ENCODE assay signal across 13 cellular contexts in the genomic region with DNA sequence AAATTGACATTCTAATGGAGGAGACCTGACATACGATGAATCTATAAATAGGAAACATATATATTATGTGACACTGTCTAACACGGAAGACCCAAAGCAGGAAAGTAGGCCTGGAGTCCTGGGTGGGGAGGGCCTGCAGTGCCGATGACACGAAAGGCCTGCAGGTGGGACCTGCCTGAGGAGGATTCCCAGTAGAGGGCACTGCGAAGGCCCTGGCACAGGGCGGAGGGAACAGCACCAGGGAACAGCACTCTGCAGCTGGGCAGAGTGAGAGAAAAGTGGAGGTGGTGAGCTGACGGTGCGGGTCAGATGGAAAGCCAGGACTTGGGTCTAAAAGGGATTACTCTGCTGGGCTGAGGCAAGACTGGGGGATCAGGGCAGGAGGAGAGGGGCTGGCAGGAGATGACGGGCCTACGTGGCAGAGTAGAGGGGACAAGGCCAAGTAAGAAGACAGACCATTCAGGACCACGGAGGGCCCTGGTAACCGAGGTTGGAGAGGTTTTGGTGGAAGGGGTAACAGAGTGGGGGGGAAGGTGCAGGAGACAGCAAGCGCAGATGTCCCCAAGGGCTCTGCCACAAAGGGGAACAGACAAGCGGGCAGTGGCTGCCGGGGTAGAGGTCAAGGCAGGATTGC. TPM values are rescaled to one million over a fixed set of nuclear protein-coding genes. Genes with fewer than 3 reads are reported as not detected.
DNase-seq lines count a peak whose midpoint lies in the region; ATAC-seq, FAIRE-seq and TF ChIP-seq lines count a peak whose summit lies in the region.
"Had no signal": no experiment of that assay in that cellular context is flagged by ENCODE, and none has a peak within 500 bp of the region (broad histone marks: within the 10 kb centered on the region; RNA-seq: fewer than 3 reads in every experiment).

No MANE protein-coding gene starts in this region.

- intact Hi-C loops in activated CD4-positive, alpha-beta T cell treated with anti-CD3 and anti-CD28 coated beads, Interleukin-2, amount 10 ng/mL, durations not matched to agents 24 days and 14 days (cut with micrococcal nuclease) = loop anchor here (10.0 kb wide), 2 partner anchors 245 to 835 kb away; a partner anchor contains a TSS
- intact Hi-C loops in pancreas (cut with DNase I) = no loop called here

- no peaks in the 10 kb centered on the region for H3K4me1 Mint-ChIP-seq in activated CD4-positive, alpha-beta T cell treated with anti-CD3 and anti-CD28 coated beads, Interleukin-2, amount 10 ng/mL, durations not matched to agents 24 days and 14 days
- H3K4me1 Mint-ChIP-seq in endodermal cell = no peaks in the 10 kb centered on the region

- no peak for FAIRE-seq in pancreas (lab: Jason Lieb, UNC)
- FAIRE-seq: endometrium had no signal

- peaks cover 69% of the 10 kb centered on the region for H3K36me3 Mint-ChIP-seq in activated CD4-positive, alpha-beta T cell treated with anti-CD3 and anti-CD28 coated beads, Interleukin-2, amount 10 ng/mL, durations not matched to agents 24 days and 14 days (ENCODE audit: low read depth)
- H3K36me3 Mint-ChIP-seq in endodermal cell (ENCODE audit: low read depth) = peaks cover 83% of the 10 kb centered on the region

- H3K4me3 ChIP-seq in endodermal cell (ENCODE audit: low read length) = no peak overlapping the region
- H3K4me3 ChIP-seq in pancreas = no peak overlapping the region

- H3K27ac ChIP-seq in endodermal cell (ENCODE audit: low read depth, low read length) = no peak overlapping the region
- H3K27ac ChIP-seq in pancreas = no peak overlapping the region

- no peaks in the 10 kb centered on the region for H3K27me3 Mint-ChIP-seq in activated CD4-positive, alpha-beta T cell treated with anti-CD3 and anti-CD28 coated beads, Interleukin-2, amount 10 ng/mL, durations not matched to agents 24 days and 14 days
- H3K27me3 Mint-ChIP-seq in endodermal cell (ENCODE audit: insufficient read depth) = no peaks in the 10 kb centered on the region

- H3K4me1 ChIP-seq in endodermal cell (ENCODE audit: control insufficient read depth, insufficient read depth, low read length) (no peaks in the 10 kb centered on the region), pancreas (no peaks in the 10 kb centered on the region)

- ATAC-seq in pancreas = peak; percentile 24 to 78 (median 60)

- TF ChIP-seq CTCF in endodermal cell (conservative IDR thresholded peaks at IDR 0.05) (peak; percentile 69), pancreas (IDR thresholded peaks at IDR 0.05) (no peak)

- no peaks in the 10 kb centered on the region for H3K9me3 Mint-ChIP-seq in activated CD4-positive, alpha-beta T cell treated with anti-CD3 and anti-CD28 coated beads, Interleukin-2, amount 10 ng/mL, durations not matched to agents 24 days and 14 days
- no peaks in the 10 kb centered on the region for H3K9me3 Mint-ChIP-seq in endodermal cell
- H3K9me3 Mint-ChIP-seq: T-helper 1 cell treated with Interleukin-12 subunit alpha and Interleukin-12 subunit beta and Interleukin-4 antibody, amounts not matched to agents 30 μg/mL and 1 μg/mL, for 36 hours had no signal

- peak; percentile 58 for DNase-seq in activated CD4-positive, alpha-beta T cell treated with anti-CD3 and anti-CD28 coated beads, Interleukin-2, amount 10 ng/mL, durations not matched to agents 24 days and 14 days
- DNase-seq in activated CD4-positive, alpha-beta T cell treated with anti-CD3 and anti-CD28 coated beads, Interleukin-2, amount 50 U/mL, for 48 hours = no peak
- DNase-seq in NCI-H460 (ENCODE audit: extremely low read depth, low read depth) (peak; percentile 19), endodermal cell (peak; percentile 78), pancreas (peak in 1 of 6 donors; percentile 37), NCI-H748 treated with DMSO at 0.1 percent for 48 hours (lab: John Stamatoyannopoulos, UW) (no peak), NCI-H2171 (lab: John Stamatoyannopoulos, UW) (no peak)
- no peak for DNase-seq in stimulated activated CD4-positive, alpha-beta T cell treated with anti-CD3 and anti-CD28 coated beads, Interleukin-4, amount 100 ng/mL, for 24 hours
- DNase-seq: activated gamma-delta T cell; NCI-H2171 treated with DMSO at 0.1 percent for 48 hours; stimulated activated naive CD4-positive, alpha-beta T cell treated with Interleukin-2 at 50 U/mL for 16 hours had no signal

- H3K27me3 ChIP-seq in endodermal cell (ENCODE audit: control insufficient read depth, insufficient read depth, low read length, poor library complexity, severe bottlenecking) = no peaks in the 10 kb centered on the region
- no peaks in the 10 kb centered on the region for H3K27me3 ChIP-seq in pancreas

- H3K9me3 ChIP-seq in endodermal cell (ENCODE audit: control insufficient read depth, low read length) = peaks cover 4% of the 10 kb centered on the region
- H3K9me3 ChIP-seq in pancreas = no peaks in the 10 kb centered on the region

- H3K27ac Mint-ChIP-seq in activated CD4-positive, alpha-beta T cell treated with anti-CD3 and anti-CD28 coated beads, Interleukin-2, amount 10 ng/mL, durations not matched to agents 24 days and 14 days = no peak overlapping the region
- H3K27ac Mint-ChIP-seq in endodermal cell = no peak overlapping the region
- H3K27ac Mint-ChIP-seq: T-helper 1 cell treated with Interleukin-12 subunit alpha and Interleukin-12 subunit beta and Interleukin-4 antibody, amounts not matched to agents 30 μg/mL and 1 μg/mL, for 36 hours had no signal

- H3K36me3 ChIP-seq in endodermal cell (ENCODE audit: control insufficient read depth, insufficient read depth, low read length) (peaks cover 84% of the 10 kb centered on the region), pancreas (peaks cover 0 to 43% (median 19%) of the 10 kb centered on the region in 3 donors)

- no peak overlapping the region for H3K9ac ChIP-seq in endodermal cell (ENCODE audit: extremely low read depth, low read length, poor library complexity, severe bottlenecking)

- WGBS in endodermal cell (ENCODE audit: insufficient coverage in 1 of 2, insufficient read length in 1 of 2), 2 experiments = 93 to 95% methylated on average over 10 to 15 of the region's 15 CpGs
- 85 to 86% methylated on average over 15 of the region's 15 CpGs for WGBS in pancreas, 2 donors

- no peak overlapping the region for H3K4me3 Mint-ChIP-seq in activated CD4-positive, alpha-beta T cell treated with anti-CD3 and anti-CD28 coated beads, Interleukin-2, amount 10 ng/mL, durations not matched to agents 24 days and 14 days
- no peak overlapping the region for H3K4me3 Mint-ChIP-seq in endodermal cell
- H3K4me3 Mint-ChIP-seq: T-helper 1 cell treated with Interleukin-12 subunit alpha and Interleukin-12 subunit beta and Interleukin-4 antibody, amounts not matched to agents 30 μg/mL and 1 μg/mL, for 36 hours had no signal

RNA-seq across cellular contexts. Expression of a gene that starts 8.1 kb away (rescaled TPM):
- 23.3 and 24.8 TPM in 2 replicates for total RNA-seq in activated CD4-positive, alpha-beta T cell treated with anti-CD3 and anti-CD28 coated beads, Interleukin-2, amount 10 ng/mL, durations not matched to agents 24 days and 14 days
- 22.7 and 23.4 TPM in 2 replicates for total RNA-seq in NCI-H460 (2014; rRNA removed; shearing (Covaris generic))
- 32.6 and 35.4 TPM in 2 replicates for polyA plus RNA-seq in NCI-H460 (2014; cell fraction: nucleus; rRNA removed)
- total RNA-seq in endodermal cell (10 to 100 TPM; 20.1 to 22.3 TPM), pancreas (10 to 100 TPM in 1 of 6 donors, 1 to 10 TPM in 5; 6.3 to 10.9 (median 6.4) TPM)
- 12.6 TPM for polyA plus RNA-seq in endodermal cell (2013, experiment 1 of 2)
- polyA plus RNA-seq in endodermal cell (2013, experiment 2 of 2) = 13.3 TPM
- polyA plus RNA-seq in pancreas = 1 to 10 TPM; 9.5 to 9.8 TPM

RNA-seq across cellular contexts. Expression of a gene that starts 28.6 kb away (rescaled TPM):
- total RNA-seq in activated CD4-positive, alpha-beta T cell treated with anti-CD3 and anti-CD28 coated beads, Interleukin-2, amount 10 ng/mL, durations not matched to agents 24 days and 14 days = 18.2 and 19.2 TPM in 2 replicates
- total RNA-seq in NCI-H460 (2014; rRNA removed; shearing (Covaris generic)) = 9.1 and 10.1 TPM in 2 replicates
- polyA plus RNA-seq in NCI-H460 (2014; cell fraction: nucleus; rRNA removed) = 4.5 and 6.7 TPM in 2 replicates
- total RNA-seq in endodermal cell = 10 to 100 TPM in 1 of 2 donors, 1 to 10 TPM in 1; 9.7 to 11.1 TPM
- polyA plus RNA-seq in endodermal cell (2013, experiment 1 of 2) = 14.3 TPM
- polyA plus RNA-seq in endodermal cell (2013, experiment 2 of 2) = 13.7 TPM
- total RNA-seq in pancreas = 1 to 10 TPM; 4.0 to 8.0 (median 6.1) TPM
- polyA plus RNA-seq in pancreas = 1 to 10 TPM; 5.3 to 7.3 TPM

Comparison
In these comparisons a context has a peak if more than half of its experiments do, and no peak if none do; other contexts are left out.
1. DNase-seq: peak in activated CD4-positive, alpha-beta T cell treated with anti-CD3 and anti-CD28 coated beads, Interleukin-2, amount 10 ng/mL, durations not matched to agents 24 days and 14 days (single experiment), NCI-H460 (single experiment) and endodermal cell (single experiment); none in activated CD4-positive, alpha-beta T cell treated with anti-CD3 and anti-CD28 coated beads, Interleukin-2, amount 50 U/mL, for 48 hours (0 of 2), NCI-H748 treated with DMSO at 0.1 percent for 48 hours (single experiment), stimulated activated CD4-positive, alpha-beta T cell treated with anti-CD3 and anti-CD28 coated beads, Interleukin-4, amount 100 ng/mL, for 24 hours (single experiment) and NCI-H2171 (single experiment).